ENCODE assay signal across 26 cellular contexts in the genomic region with DNA sequence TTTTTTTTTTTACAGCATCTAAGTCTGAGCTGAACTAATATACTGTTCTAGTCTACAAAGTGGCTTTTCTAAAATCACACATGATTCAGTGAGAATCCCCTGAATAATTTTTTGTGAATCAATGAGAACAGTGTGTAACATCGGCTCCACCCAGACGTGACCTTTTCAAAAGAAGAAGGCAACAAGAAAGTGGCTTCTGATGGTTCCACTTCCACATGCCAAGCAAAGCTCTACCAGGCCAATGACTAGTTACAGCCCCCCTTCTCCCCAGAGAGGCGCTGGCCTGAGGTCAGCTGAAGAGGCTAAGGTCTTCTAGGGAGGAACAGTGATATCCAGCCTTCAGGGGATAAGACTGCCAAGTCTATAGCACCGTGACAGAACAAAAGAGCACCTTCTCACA.
DNase-seq lines count a peak whose midpoint lies in the region; ATAC-seq and TF ChIP-seq lines count a peak whose summit lies in the region.
"Had no signal": no experiment of that assay in that cellular context is flagged by ENCODE, and none has a peak within 500 bp of the region (broad histone marks: within the 10 kb centered on the region; RNA-seq: fewer than 3 reads in every experiment).

No MANE protein-coding gene starts in this region.

- no peaks in the 10 kb centered on the region for H4K20me1 ChIP-seq in mammary epithelial cell (ENCODE audit: insufficient read depth, low read length)

- H3K27me3 ChIP-seq in mammary epithelial cell (ENCODE audit: insufficient read depth, low read length) (no peaks in the 10 kb centered on the region), upper lobe of right lung (no peaks in the 10 kb centered on the region)
- H3K27me3 ChIP-seq: esophagus squamous epithelium, hepatocyte had no signal

- no peak overlapping the region for H3K4me3 Mint-ChIP-seq in MCF 10A (ENCODE audit: unreplicated experiment)
- H3K4me3 Mint-ChIP-seq: activated T-cell treated with anti-CD3 and anti-CD28 coated beads, Interleukin-2, amount 50 U/mL, for 24 hours; CD8-positive, alpha-beta memory T cell; central memory CD8-positive, alpha-beta T cell; naive thymus-derived CD8-positive, alpha-beta T cell; stimulated activated naive CD8-positive, alpha-beta T cell treated with anti-CD3 and anti-CD28 coated beads, Interleukin-15, Interleukin-2, amounts not matched to agents 100 ng/mL and 50 ng/mL, for 24 hours had no signal

- H3K4me1 Mint-ChIP-seq in MCF 10A (ENCODE audit: insufficient read depth, unreplicated experiment), result peaks cover 24% of the 10 kb centered on the region
- H3K4me1 Mint-ChIP-seq: CD8-positive, alpha-beta memory T cell; central memory CD8-positive, alpha-beta T cell had no signal

- H3K4me3 ChIP-seq in mammary epithelial cell (replicated peaks in 1 of 3; ENCODE audit: insufficient read depth in 1 of 3, low read depth in 2 of 3, low read length in 3 of 3) (no peak overlapping the region), upper lobe of right lung (no peak overlapping the region)
- H3K4me3 ChIP-seq: A549, esophagus squamous epithelium, hepatocyte, prostate gland had no signal

- BruUV-seq in MCF 10A (replicated peaks; lab: Mats Ljungman, UMichigan) (no TSS peak), mammary epithelial cell (replicated peaks; lab: Mats Ljungman, UMichigan) (no TSS peak)

- H3K9me3 ChIP-seq in mammary epithelial cell (replicated peaks; ENCODE audit: insufficient read depth, low read length) (no peaks in the 10 kb centered on the region), upper lobe of right lung (no peaks in the 10 kb centered on the region)
- H3K9me3 ChIP-seq: A549, esophagus squamous epithelium, prostate gland had no signal

- no peaks in the 10 kb centered on the region for H3K9me3 Mint-ChIP-seq in MCF 10A (ENCODE audit: unreplicated experiment)
- H3K9me3 Mint-ChIP-seq: activated T-cell treated with anti-CD3 and anti-CD28 coated beads, Interleukin-2, amount 50 U/mL, for 24 hours; CD8-positive, alpha-beta memory T cell; central memory CD8-positive, alpha-beta T cell; naive thymus-derived CD8-positive, alpha-beta T cell; stimulated activated naive CD8-positive, alpha-beta T cell treated with anti-CD3 and anti-CD28 coated beads, Interleukin-15, Interleukin-2, amounts not matched to agents 100 ng/mL and 50 ng/mL, for 24 hours had no signal

- H3K4me2 ChIP-seq in mammary epithelial cell (ENCODE audit: insufficient read depth, low read depth, low read length), result no peak overlapping the region
- H3K4me2 ChIP-seq: A549, hepatocyte had no signal

- TF ChIP-seq CTCF in MCF 10A (IDR thresholded peaks at IDR 0.05; ENCODE audit: unreplicated experiment) (no peak), mammary epithelial cell (conservative IDR thresholded peaks at IDR 0.05 in 1 of 2, IDR thresholded peaks at IDR 0.05 in 1 of 2; ENCODE audit: extremely low read depth in 1 of 2, insufficient read depth in 1 of 2, low read depth in 1 of 2, low read length in 2 of 2) (no peak), upper lobe of right lung (IDR thresholded peaks at IDR 0.05) (no peak)

- H3K36me3 ChIP-seq in mammary epithelial cell (ENCODE audit: insufficient read depth, low read length), result no peaks in the 10 kb centered on the region
- no peaks in the 10 kb centered on the region for H3K36me3 ChIP-seq in upper lobe of right lung
- H3K36me3 ChIP-seq: esophagus squamous epithelium, prostate gland had no signal

- POLR2A ChIA-PET in MCF 10A (lab: Yijun Ruan, JAX), result interaction anchor here (1.3 kb wide), 1 partner anchor 17 kb away, joined by 4 read pairs; no protein-coding TSS in a partner anchor

- ATAC-seq in upper lobe of right lung (peak; percentile 39), GM18511 (IDR thresholded peaks at IDR 0.05; ENCODE audit: unreplicated experiment) (no peak)
- ATAC-seq: A549; left lobe of liver; naive thymus-derived CD8-positive, alpha-beta T cell had no signal

- H3K27me3 Mint-ChIP-seq in MCF 10A (ENCODE audit: insufficient read depth, unreplicated experiment), result no peaks in the 10 kb centered on the region
- H3K27me3 Mint-ChIP-seq: activated T-cell treated with anti-CD3 and anti-CD28 coated beads, Interleukin-2, amount 50 U/mL, for 24 hours; stimulated activated naive CD8-positive, alpha-beta T cell treated with anti-CD3 and anti-CD28 coated beads, Interleukin-15, Interleukin-2, amounts not matched to agents 100 ng/mL and 50 ng/mL, for 24 hours had no signal

- no peak overlapping the region for H2AFZ ChIP-seq in mammary epithelial cell (ENCODE audit: low read depth, low read length)
- H2AFZ ChIP-seq: hepatocyte had no signal

- 100% methylated on average over 4 of the region's 4 CpGs for WGBS in mammary epithelial cell (ENCODE audit: low coverage, missing lambda C conversion rate)

- H3K27ac Mint-ChIP-seq in MCF 10A (ENCODE audit: low read depth, unreplicated experiment), result peak overlapping the region; percentile 51
- H3K27ac Mint-ChIP-seq: activated T-cell treated with anti-CD3 and anti-CD28 coated beads, Interleukin-2, amount 50 U/mL, for 24 hours; CD8-positive, alpha-beta memory T cell; naive thymus-derived CD8-positive, alpha-beta T cell; stimulated activated naive CD8-positive, alpha-beta T cell treated with anti-CD3 and anti-CD28 coated beads, Interleukin-15, Interleukin-2, amounts not matched to agents 100 ng/mL and 50 ng/mL, for 24 hours had no signal

- DNase-seq in MCF 10A (ENCODE audit: unreplicated experiment) (no peak), mammary epithelial cell (no peak), NOMO-1 (lab: John Stamatoyannopoulos, UW; ENCODE audit: unreplicated experiment in 2 of 2) (peak; percentile 48 to 53), foreskin melanocyte (peak; percentile 94), upper lobe of right lung (no peak), NCI-H748 treated with DMSO at 0.1 percent for 48 hours (lab: John Stamatoyannopoulos, UW) (no peak), DMS53 treated with DMSO at 0.1 percent for 48 hours (lab: John Stamatoyannopoulos, UW; ENCODE audit: unreplicated experiment) (no peak)
- DNase-seq: activated CD4-positive, alpha-beta T cell treated with anti-CD3 and anti-CD28 coated beads for 48 hours; activated gamma-delta T cell; activated T-cell treated with anti-CD3 and anti-CD28 coated beads, Interleukin-2, amount 50 U/mL, for 24 hours; CD8-positive, alpha-beta memory T cell; DMS153; esophagus squamous epithelium; naive thymus-derived CD8-positive, alpha-beta T cell; NCI-H1092 treated with DMSO at 0.1 percent for 48 hours; NCI-H187 treated with DMSO at 0.1 percent for 48 hours; NCI-H524 treated with DMSO at 0.1 percent for 48 hours; nucleus accumbens; stimulated activated CD4-positive, alpha-beta T cell treated with anti-CD3 and anti-CD28 coated beads, Interleukin-15, amount 100 ng/mL, for 24 hours had no signal

- intact Hi-C loops in MCF 10A (cut with micrococcal nuclease), result no loop called here
- intact Hi-C loops in mammary epithelial cell (cut with micrococcal nuclease), result no loop called here
- intact Hi-C loops in upper lobe of right lung (cut with DNase I), result no loop called here

- dilution Hi-C loops in mammary epithelial cell (cut with HindIII; ENCODE audit: low sequenced_read_pairs), result no loop called here

- in situ Hi-C loops in mammary epithelial cell (cut with MboI; ENCODE audit: low sequenced_read_pairs in 2 of 2), result no loop called here

- H3K27ac ChIP-seq in mammary epithelial cell (ENCODE audit: insufficient read depth, low read depth, low read length), result no peak overlapping the region
- H3K27ac ChIP-seq in upper lobe of right lung, result no peak overlapping the region
- H3K27ac ChIP-seq: A549, esophagus squamous epithelium, hepatocyte, prostate gland had no signal

- peaks cover 4% of the 10 kb centered on the region for H3K4me1 ChIP-seq in mammary epithelial cell (ENCODE audit: insufficient read depth, low read length)
- H3K4me1 ChIP-seq in upper lobe of right lung, result no peaks in the 10 kb centered on the region
- H3K4me1 ChIP-seq: esophagus squamous epithelium, prostate gland had no signal

- H3K36me3 Mint-ChIP-seq in MCF 10A (ENCODE audit: insufficient read depth, unreplicated experiment), result peaks cover 32% of the 10 kb centered on the region
- H3K36me3 Mint-ChIP-seq: CD8-positive, alpha-beta memory T cell; naive thymus-derived CD8-positive, alpha-beta T cell had no signal

- CTCF ChIA-PET in MCF 10A (lab: Yijun Ruan, JAX) (no interaction called here), mammary epithelial cell (lab: Charles Lee; ENCODE audit: low non-redundant PET) (no interaction called here)

- no peak overlapping the region for H3K9ac ChIP-seq in mammary epithelial cell (ENCODE audit: insufficient read depth, low read length)

- peaks cover 74% of the 10 kb centered on the region for H3K79me2 ChIP-seq in mammary epithelial cell (ENCODE audit: insufficient read depth, low read length)

Comparison
In these comparisons a context has a peak if more than half of its experiments do, and no peak if none do; other contexts are left out.
1. DNase-seq: peak in NOMO-1 (2 of 2) and foreskin melanocyte (single experiment); none in MCF 10A (single experiment), mammary epithelial cell (single experiment), upper lobe of right lung (single experiment), NCI-H748 treated with DMSO at 0.1 percent for 48 hours (single experiment) and DMS53 treated with DMSO at 0.1 percent for 48 hours (single experiment).